ENCODE assay signal across 18 cellular contexts in genomic region chr2:108458082-108458481, GRCh38.
"Had no signal": no experiment of that assay in that cellular context is flagged by ENCODE, and none has a peak within 500 bp of the region (broad histone marks: within the 10 kb centered on the region; RNA-seq: fewer than 3 reads in every experiment).

No MANE protein-coding gene starts in this region.

- H3K4me3 ChIP-seq: hepatocyte, sigmoid colon, stomach had no signal

- H3K27me3 Mint-ChIP-seq: type B pancreatic cell had no signal

- H3K4me3 Mint-ChIP-seq: activated naive CD4-positive, alpha-beta T cell treated with anti-CD3 and anti-CD28 coated beads for 36 hours; nephron progenitor cell; stimulated activated effector memory CD8-positive, alpha-beta T cell treated with anti-CD3 and anti-CD28 coated beads, Interleukin-12 subunit alpha, Interleukin-12 subunit beta, amount 100 ng/mL, for 72 hours; type B pancreatic cell had no signal

- H3K4me2 ChIP-seq: hepatocyte had no signal

- ATAC-seq: left cardiac atrium; stimulated activated effector memory CD8-positive, alpha-beta T cell treated with anti-CD3 and anti-CD28 coated beads, Interleukin-12 subunit alpha, Interleukin-12 subunit beta, amount 100 ng/mL, for 72 hours had no signal

- H3K27ac ChIP-seq: hepatocyte, sigmoid colon, stomach had no signal

- H3K9me3 ChIP-seq: sigmoid colon had no signal

- H3K27ac Mint-ChIP-seq: activated naive CD4-positive, alpha-beta T cell treated with anti-CD3 and anti-CD28 coated beads for 36 hours; activated T-helper 2 cell treated with anti-CD3 and anti-CD28 coated beads, Interferon-gamma antibody, Interleukin-2, Interleukin-4, amounts not matched to agents 10 μg/mL and 5 μg/mL and 100 μg/mL, durations not matched to agents 14 hours and 24 hours and 36 hours; nephron progenitor cell; stimulated activated effector memory CD8-positive, alpha-beta T cell treated with anti-CD3 and anti-CD28 coated beads, Interleukin-12 subunit alpha, Interleukin-12 subunit beta, amount 100 ng/mL, for 72 hours; type B pancreatic cell had no signal

- H3K4me1 Mint-ChIP-seq: nephron progenitor cell had no signal

- H3K4me1 ChIP-seq: sigmoid colon had no signal

- H3K27me3 ChIP-seq: hepatocyte, sigmoid colon, stomach had no signal

- DNase-seq: activated CD4-positive, alpha-beta T cell treated with anti-CD3 and anti-CD28 coated beads, Interleukin-2, amount 50 U/mL, for 4 hours; activated CD4-positive, CD25-positive, alpha-beta regulatory T cell treated with anti-CD3 and anti-CD28 coated beads, Interleukin-2, amount 50 U/mL, for 72 hours; activated naive CD4-positive, alpha-beta T cell treated with anti-CD3 and anti-CD28 coated beads for 36 hours; dermis blood vessel endothelial cell; effector memory CD4-positive, alpha-beta T cell; foreskin fibroblast; left cardiac atrium; mesendoderm; nephron progenitor cell; nucleus accumbens; sigmoid colon; stimulated activated CD4-positive, alpha-beta T cell treated with anti-CD3 and anti-CD28 coated beads, Interleukin-4, amount 100 ng/mL, for 24 hours; stomach; T1000 had no signal

- H2AFZ ChIP-seq: hepatocyte had no signal
